8 cellular contexts compared by ENCODE assay signal in genomic region chr2:96869281-96869823, GRCh38. TPM values are rescaled to one million over a fixed set of nuclear protein-coding genes. Genes with fewer than 3 reads are reported as not detected.
DNase-seq lines count a peak whose midpoint lies in the region; FAIRE-seq and TF ChIP-seq lines count a peak whose summit lies in the region.

No MANE protein-coding gene starts in this region.

- H3K4me1 ChIP-seq in right atrium auricular region (peaks cover 0 to 73% of the 10 kb centered on the region in 2 donors), prostate gland (replicated peaks) (peaks cover 11% of the 10 kb centered on the region)

- H3K36me3 ChIP-seq in right atrium auricular region (peaks cover 26% of the 10 kb centered on the region), prostate gland (peaks cover 7 to 20% of the 10 kb centered on the region in 2 donors)

- H3K9me3 ChIP-seq in right atrium auricular region (no peaks in the 10 kb centered on the region), prostate gland (no peaks in the 10 kb centered on the region)

- H3K4me3 ChIP-seq in right atrium auricular region (peak overlapping the region; percentile 91 to 98), prostate gland (peak overlapping the region; percentile 99 to 100)

- DNase-seq in NCI-H2227 (lab: John Stamatoyannopoulos, UW; ENCODE audit: unreplicated experiment) (peak; percentile 70), NCI-H2227 treated with DMSO at 0.1 percent for 48 hours (lab: John Stamatoyannopoulos, UW) (no peak), HTR-8/SVneo (ENCODE audit: insufficient read length, low spot score) (peak; percentile 71), right atrium auricular region (ENCODE audit: low spot score) (peak; percentile 84), prostate gland (ENCODE audit: low spot score) (peak; percentile 77), UCSD-AML1 (lab: John Stamatoyannopoulos, UW; ENCODE audit: unreplicated experiment) (no peak)
- no peak for DNase-seq in effector CD4-positive, alpha-beta T cell

- peak in 1 of 2 donors; percentile 47 for TF ChIP-seq CTCF in right atrium auricular region (IDR thresholded peaks at IDR 0.05)
- no peak for TF ChIP-seq CTCF in prostate gland (IDR thresholded peaks at IDR 0.05)

- 0% methylated on average over 35 of the region's 65 CpGs for WGBS in prostate gland

- H3K27me3 ChIP-seq in right atrium auricular region (no peaks in the 10 kb centered on the region), prostate gland (replicated peaks; ENCODE audit: insufficient read depth) (no peaks in the 10 kb centered on the region)

- no peak for FAIRE-seq in HTR-8/SVneo (lab: Jason Lieb, UNC)

- H3K27ac ChIP-seq in angular gyrus (ENCODE audit: low read depth, low read length) (peak overlapping the region; percentile 96), right atrium auricular region (peak overlapping the region; percentile 98), prostate gland (peak overlapping the region; percentile 98 to 99)

- intact Hi-C loops in prostate gland (cut with DNase I) = loop anchor here (1.0 to 10.0 kb wide), 2 partner anchors 38 to 335 kb away; partner anchors contain the start of gene ARID5A

- TF ChIP-seq POLR2A in prostate gland (IDR thresholded peaks at IDR 0.05) = peak; percentile 9

RNA-seq across cellular contexts. Expression of gene SEMA4C, which starts 0.5 kb away (rescaled TPM):
- total RNA-seq in right atrium auricular region = 10 to 100 TPM; 12.0 to 23.3 TPM
- total RNA-seq in prostate gland = 10 to 100 TPM; 35.8 to 45.9 TPM

RNA-seq across cellular contexts. Expression of gene ANKRD39, which starts 11.5 kb away (rescaled TPM):
- total RNA-seq in right atrium auricular region (10 to 100 TPM in 1 of 2 donors, 1 to 10 TPM in 1; 8.7 to 12.2 TPM), prostate gland (10 to 100 TPM; 21.2 to 38.7 TPM)

RNA-seq across cellular contexts. Expression of gene ANKRD23, which starts 25.5 kb away (rescaled TPM):
- 10 to 100 TPM in 1 of 2 donors, 1 to 10 TPM in 1; 9.3 to 23.0 TPM for total RNA-seq in right atrium auricular region
- total RNA-seq in prostate gland = 10 to 100 TPM; 11.4 to 15.2 TPM

RNA-seq across cellular contexts. Expression of gene CNNM3, which starts 53.3 kb away (rescaled TPM):
- total RNA-seq in right atrium auricular region (1 to 10 TPM; 4.2 to 7.9 TPM), prostate gland (10 to 100 TPM; 29.7 to 29.8 TPM)

Comparison
In these comparisons a context has a peak if more than half of its experiments do, and no peak if none do; other contexts are left out.
1. DNase-seq: peak in NCI-H2227 (single experiment), HTR-8/SVneo (single experiment), right atrium auricular region (single experiment) and prostate gland (single experiment); none in NCI-H2227 treated with DMSO at 0.1 percent for 48 hours (single experiment), effector CD4-positive, alpha-beta T cell (single experiment) and UCSD-AML1 (single experiment).
2. Peak in every context shown above with its lines, with median percentiles within 50 percentile points of each other: H3K27ac ChIP-seq.